In the genomic region with DNA sequence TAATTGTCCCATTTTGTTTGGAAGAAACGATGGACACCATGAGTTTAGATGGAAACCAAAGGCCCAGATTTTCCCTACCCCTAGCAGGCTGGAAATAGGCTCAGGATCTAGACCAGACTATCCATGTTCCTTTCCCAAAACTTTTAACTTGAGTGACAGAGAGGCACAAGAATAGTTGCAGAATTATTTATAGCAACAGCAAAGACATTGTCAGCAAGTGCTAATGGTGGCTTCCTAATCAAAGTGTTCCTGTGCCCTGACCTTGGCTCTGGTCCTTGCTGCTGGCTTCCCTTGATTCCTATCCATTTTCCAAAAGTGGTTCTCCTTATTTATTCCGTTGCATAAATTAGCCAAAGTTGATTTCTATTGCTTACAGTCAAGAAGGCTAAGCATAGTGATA, we compare ENCODE assay signal across 21 cellular contexts.
"Had no signal": no experiment of that assay in that cellular context is flagged by ENCODE, and none has a peak within 500 bp of the region (broad histone marks: within the 10 kb centered on the region; RNA-seq: fewer than 3 reads in every experiment).

No MANE protein-coding gene starts in this region.

- H3K4me1 ChIP-seq: colonic mucosa, esophagus squamous epithelium, heart right ventricle, left lung, lower lobe of right lung had no signal

- H3K9me3 ChIP-seq: colonic mucosa, esophagus squamous epithelium, gastrocnemius medialis, heart right ventricle, left lung, lower lobe of right lung, mucosa of descending colon had no signal

- DNase-seq: cerebellar nuclear complex; colonic mucosa; cortex of kidney; effector CD8-positive, alpha-beta T cell; effector memory CD8-positive, alpha-beta T cell; endodermal cell; esophagus squamous epithelium; foreskin fibroblast; foreskin melanocyte; gastrocnemius medialis; heart right ventricle; hippocampal formation; left cardiac atrium; left lung; lower lobe of right lung; mesenchymal stem cell; mucosa of descending colon had no signal

- H3K4me1 Mint-ChIP-seq: endodermal cell had no signal

- H3K27ac Mint-ChIP-seq: dendritic cell treated with granulocyte-macrophage colony-stimulating factor and Interleukin-4, amounts not matched to agents 40 ng/mL and 50 ng/mL, for 4 days; effector memory CD8-positive, alpha-beta T cell; endodermal cell; mesothelial cell of epicardium had no signal

- H3K4me3 ChIP-seq: colonic mucosa, esophagus squamous epithelium, gastrocnemius medialis, heart right ventricle, left lung, lower lobe of right lung, mucosa of descending colon had no signal

- ATAC-seq: effector memory CD8-positive, alpha-beta T cell; esophagus mucosa; gastrocnemius medialis; left lung; lower lobe of right lung; mucosa of descending colon had no signal

- H3K9me3 Mint-ChIP-seq: dendritic cell treated with granulocyte-macrophage colony-stimulating factor and Interleukin-4, amounts not matched to agents 40 ng/mL and 50 ng/mL, for 4 days; effector memory CD8-positive, alpha-beta T cell; endodermal cell; mesothelial cell of epicardium had no signal

- H3K36me3 ChIP-seq: colonic mucosa, gastrocnemius medialis, lower lobe of right lung had no signal

- H3K27me3 ChIP-seq: colonic mucosa, esophagus squamous epithelium, gastrocnemius medialis, heart right ventricle, left lung had no signal

- H3K27ac ChIP-seq: colonic mucosa, epithelial cell of prostate, esophagus squamous epithelium, gastrocnemius medialis, heart right ventricle, left lung, lower lobe of right lung had no signal

- H3K27me3 Mint-ChIP-seq: dendritic cell treated with granulocyte-macrophage colony-stimulating factor and Interleukin-4, amounts not matched to agents 40 ng/mL and 50 ng/mL, for 4 days; effector memory CD8-positive, alpha-beta T cell had no signal

- H3K4me3 Mint-ChIP-seq: dendritic cell treated with granulocyte-macrophage colony-stimulating factor and Interleukin-4, amounts not matched to agents 40 ng/mL and 50 ng/mL, for 4 days; effector memory CD8-positive, alpha-beta T cell; endodermal cell; mesothelial cell of epicardium had no signal
